13 cellular contexts compared by ENCODE assay signal in the genomic region with DNA sequence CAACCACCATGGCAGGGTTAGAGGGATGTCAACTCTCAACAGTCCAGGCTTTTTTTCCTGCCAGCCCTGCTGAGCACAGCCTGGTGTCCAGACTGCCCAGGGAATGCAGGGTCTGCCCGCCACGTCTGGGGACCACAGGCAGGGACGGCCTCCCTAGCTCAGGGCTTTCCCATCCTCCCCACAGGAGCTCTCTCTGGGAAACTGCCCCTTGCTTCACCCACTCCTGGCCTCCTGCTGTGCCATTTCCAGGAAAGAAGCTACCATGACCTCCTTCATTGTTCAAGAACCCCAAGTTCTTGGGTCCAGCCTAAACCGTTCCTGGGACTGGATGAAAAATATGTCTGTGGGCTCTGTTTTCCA. TPM values are rescaled to one million over a fixed set of nuclear protein-coding genes. Genes with fewer than 3 reads are reported as not detected.
DNase-seq lines count a peak whose midpoint lies in the region; ATAC-seq, FAIRE-seq and TF ChIP-seq lines count a peak whose summit lies in the region.
"Had no signal": no experiment of that assay in that cellular context is flagged by ENCODE, and none has a peak within 500 bp of the region (broad histone marks: within the 10 kb centered on the region; RNA-seq: fewer than 3 reads in every experiment).

No MANE protein-coding gene starts in this region.

- H3K27ac Mint-ChIP-seq in H9: peak overlapping the region; percentile 98
- H3K27ac Mint-ChIP-seq: activated CD4-positive, alpha-beta memory T cell treated with anti-CD3 and anti-CD28 coated beads for 36 hours had no signal

- H2AFZ ChIP-seq in H9 (ENCODE audit: low read length): no peak overlapping the region

- H4K91ac ChIP-seq in H9 (ENCODE audit: insufficient read length, low read depth, low read length): peak overlapping the region; percentile 38

- DNase-seq in H9 (peak; percentile 38), SJSA1 (ENCODE audit: low read depth in 1 of 2, low spot score in 2 of 2) (no peak), small intestine (no peak), ACHN (no peak), caudate nucleus (lab: John Stamatoyannopoulos, UW) (no peak), NCI-H510A treated with DMSO at 0.1 percent for 48 hours (lab: John Stamatoyannopoulos, UW) (no peak)
- DNase-seq: KG1 had no signal

- H2BK5ac ChIP-seq in H9 (ENCODE audit: insufficient read length, low read length): peak overlapping the region; percentile 23

- peak overlapping the region; percentile 25 for H3K18ac ChIP-seq in H9 (ENCODE audit: insufficient read length, low read depth, low read length)

- H4K5ac ChIP-seq in H9 (ENCODE audit: insufficient read length, low read depth, low read length): no peak overlapping the region

- peak overlapping the region; percentile 53 for H3K4me2 ChIP-seq in H9 (ENCODE audit: insufficient read depth, insufficient read length, low read length)

- no peak overlapping the region for H3K4me3 ChIP-seq in SJSA1
- H3K4me3 ChIP-seq in iPS-18a (ENCODE audit: low read length): peak overlapping the region; percentile 43
- no peak overlapping the region for H3K4me3 ChIP-seq in small intestine (ENCODE audit: low read depth in 1 of 2, low read length in 2 of 2)
- H3K4me3 ChIP-seq: right atrium auricular region had no signal

- no peaks in the 10 kb centered on the region for H3K9me3 ChIP-seq in H9 (ENCODE audit: control insufficient read depth, low read depth, low read length)
- no peaks in the 10 kb centered on the region for H3K9me3 ChIP-seq in SJSA1 (replicated peaks)
- H3K9me3 ChIP-seq in iPS-18a (ENCODE audit: control insufficient read depth, low read depth, low read length): no peaks in the 10 kb centered on the region
- no peaks in the 10 kb centered on the region for H3K9me3 ChIP-seq in small intestine (ENCODE audit: control insufficient read depth, low read depth)
- H3K9me3 ChIP-seq: right atrium auricular region had no signal

- peaks cover 41% of the 10 kb centered on the region for H3K23me2 ChIP-seq in H9 (ENCODE audit: insufficient read length, low read depth, low read length, poor library complexity, severe bottlenecking)

- H3K27me3 Mint-ChIP-seq in H9 (ENCODE audit: low read depth): no peaks in the 10 kb centered on the region
- H3K27me3 Mint-ChIP-seq: activated CD4-positive, alpha-beta memory T cell treated with anti-CD3 and anti-CD28 coated beads for 36 hours had no signal

- WGBS in H9 (ENCODE audit: extremely low coverage, insufficient read length, low lambda C conversion rate): no CpG with 5 or more reads among the region's 4 CpGs
- 60 to 86% (median 86%) methylated on average over 4 of the region's 4 CpGs for WGBS in small intestine, 3 donors

- H3K27ac ChIP-seq in H9 (ENCODE audit: insufficient read length, low read depth, low read length): peak overlapping the region; percentile 83
- H3K27ac ChIP-seq in SJSA1: peak overlapping the region; percentile 60
- peak overlapping the region; percentile 8 for H3K27ac ChIP-seq in iPS-18a (ENCODE audit: low read length)
- H3K27ac ChIP-seq in small intestine (ENCODE audit: low read depth in 1 of 2, low read length in 1 of 2): peak overlapping the region; percentile 49 to 74
- H3K27ac ChIP-seq in caudate nucleus (ENCODE audit: low read depth, low read length): no peak overlapping the region
- H3K27ac ChIP-seq: right atrium auricular region had no signal

- no peak for TF ChIP-seq CTCF in H9 (conservative IDR thresholded peaks at IDR 0.05)

- no peak overlapping the region for H3T11ph ChIP-seq in H9 (ENCODE audit: low read length)

- H3K4me1 ChIP-seq in H9 (ENCODE audit: insufficient read depth, low read length): peaks cover 15% of the 10 kb centered on the region; the same call in 1 of the 2 replicates
- H3K4me1 ChIP-seq in SJSA1 (replicated peaks): peaks cover 37% of the 10 kb centered on the region
- H3K4me1 ChIP-seq in iPS-18a (ENCODE audit: control insufficient read depth, low read depth, low read length): peaks cover 15% of the 10 kb centered on the region
- H3K4me1 ChIP-seq in small intestine (ENCODE audit: control insufficient read depth in 2 of 2, insufficient read depth in 1 of 2, low read depth in 1 of 2, low read length in 1 of 2): peaks cover 3 to 4% of the 10 kb centered on the region in 2 donors

- H2BK15ac ChIP-seq in H9 (ENCODE audit: low read depth, low read length): no peak overlapping the region

- H3K4me3 Mint-ChIP-seq in H9: peak overlapping the region; percentile 65 to 72
- H3K4me3 Mint-ChIP-seq: activated CD4-positive, alpha-beta memory T cell treated with anti-CD3 and anti-CD28 coated beads for 36 hours had no signal

- no peak for ATAC-seq in GM21619 (IDR thresholded peaks at IDR 0.05; ENCODE audit: unreplicated experiment)

- peaks cover 30% of the 10 kb centered on the region for H3K79me2 ChIP-seq in H9 (ENCODE audit: insufficient read depth, low read length)

- H2BK12ac ChIP-seq in H9 (ENCODE audit: insufficient read length, low read depth, low read length): peak overlapping the region; percentile 7

- no peak overlapping the region for H4K8ac ChIP-seq in H9 (replicated peaks; ENCODE audit: insufficient read length, low read depth, low read length)

- no peaks in the 10 kb centered on the region for H3K9me3 Mint-ChIP-seq in H9
- H3K9me3 Mint-ChIP-seq: activated CD4-positive, alpha-beta memory T cell treated with anti-CD3 and anti-CD28 coated beads for 36 hours had no signal

- H3K4ac ChIP-seq in H9 (ENCODE audit: low read depth, low read length): no peak overlapping the region

- H2BK20ac ChIP-seq in H9 (ENCODE audit: low read depth, low read length, poor library complexity, severe bottlenecking): no peak overlapping the region

- H3K56ac ChIP-seq in H9 (ENCODE audit: insufficient read length, low read depth, low read length): no peak overlapping the region

- peak overlapping the region; percentile 2 for H3K9ac ChIP-seq in H9 (ENCODE audit: extremely low read depth, insufficient read length, low read length)
- H3K9ac ChIP-seq in iPS-18a (ENCODE audit: low read length): no peak overlapping the region

- in situ Hi-C loops in ACHN (cut with HindIII; ENCODE audit: low pct_ligation_motif_present, low pct_unique_long_range_greater_than_20kb, low sequenced_read_pairs): no loop called here

- no peaks in the 10 kb centered on the region for H3K36me3 ChIP-seq in SJSA1
- no peaks in the 10 kb centered on the region for H3K36me3 ChIP-seq in iPS-18a (ENCODE audit: control insufficient read depth, low read depth, low read length)
- no peaks in the 10 kb centered on the region for H3K36me3 ChIP-seq in small intestine (ENCODE audit: control insufficient read depth in 2 of 2, insufficient read depth in 2 of 2, low read length in 2 of 2)
- H3K36me3 ChIP-seq: right atrium auricular region had no signal

- H3K27me3 ChIP-seq in H9 (ENCODE audit: insufficient read depth, low read length) (no peaks in the 10 kb centered on the region), SJSA1 (replicated peaks) (no peaks in the 10 kb centered on the region), iPS-18a (ENCODE audit: control insufficient read depth, insufficient read depth, low read length) (no peaks in the 10 kb centered on the region), small intestine (ENCODE audit: control insufficient read depth in 2 of 2, insufficient read depth in 2 of 2, low read length in 2 of 2) (no peaks in the 10 kb centered on the region)
- H3K27me3 ChIP-seq: right atrium auricular region had no signal

- peaks cover 9% of the 10 kb centered on the region for H3K79me1 ChIP-seq in H9 (ENCODE audit: insufficient read depth, low read depth, low read length, poor library complexity, severe bottlenecking)

- H2BK120ac ChIP-seq in H9 (ENCODE audit: low read depth, low read length, poor library complexity, severe bottlenecking): no peak overlapping the region

- no peak overlapping the region for H3K23ac ChIP-seq in H9 (ENCODE audit: insufficient read length, low read depth, low read length)

- no peak overlapping the region for H2AK5ac ChIP-seq in H9 (ENCODE audit: insufficient read length, low read length)

- peaks cover 64 to 67% of the 10 kb centered on the region in 2 experiments for H3K4me1 Mint-ChIP-seq in H9

- H4K20me1 ChIP-seq in H9 (ENCODE audit: control insufficient read depth, insufficient read depth, insufficient read length): no peaks in the 10 kb centered on the region

- no peak for FAIRE-seq in small intestine (lab: Jason Lieb, UNC)
- FAIRE-seq: D721Med, GM12892 had no signal

- peak overlapping the region; percentile 28; the same call in 1 of the 2 replicates for H3K14ac ChIP-seq in H9 (ENCODE audit: insufficient read depth, low read length)

- peaks cover 16 to 48% (median 37%) of the 10 kb centered on the region in 3 experiments for H3K36me3 Mint-ChIP-seq in H9 (ENCODE audit: insufficient read depth in 1 of 3, low read depth in 3 of 3)
- H3K36me3 Mint-ChIP-seq: activated CD4-positive, alpha-beta memory T cell treated with anti-CD3 and anti-CD28 coated beads for 36 hours had no signal

RNA-seq across cellular contexts. Expression of a gene that starts 4.8 kb away (rescaled TPM):
- total RNA-seq in H9 (2021): 104 and 111 TPM in 2 replicates
- total RNA-seq in SJSA1 (2014; rRNA removed; shearing (Covaris generic)): 0.18 and 4.7 TPM in 2 replicates
- 10 to 100 TPM; 12.3 to 18.9 (median 14.4) TPM for polyA plus RNA-seq in small intestine

RNA-seq across cellular contexts. Expression of a gene that starts 13.4 kb away (rescaled TPM):
- 3.4 and 4.8 TPM in 2 replicates for total RNA-seq in H9 (2021)
- total RNA-seq in SJSA1 (2014; rRNA removed; shearing (Covaris generic)): 102 and 106 TPM in 2 replicates
- polyA plus RNA-seq in small intestine: 10 to 100 TPM; 56.5 to 80.9 (median 65.5) TPM

RNA-seq across cellular contexts. Expression of a gene that starts 28.7 kb away (rescaled TPM):
- 55.9 and 59.9 TPM in 2 replicates for total RNA-seq in H9 (2021)
- 109 and 132 TPM in 2 replicates for total RNA-seq in SJSA1 (2014; rRNA removed; shearing (Covaris generic))
- polyA plus RNA-seq in small intestine: 100 to 1,000 TPM in 1 of 3 donors, 10 to 100 TPM in 2; 77.2 to 102 (median 92.9) TPM

Comparison
In these comparisons a context has a peak if more than half of its experiments do, and no peak if none do; other contexts are left out.
1. RNA of a gene that starts 4.8 kb away (total RNA-seq): 104 to 111 TPM in H9; 0.18 to 4.7 TPM in SJSA1; every median in the first group is over 10 times any median in the second.
2. RNA of a gene that starts 13.4 kb away (total RNA-seq): 102 to 106 TPM in SJSA1; 3.4 to 4.8 TPM in H9; every median in the first group is over 10 times any median in the second.